9 cellular contexts compared by ENCODE assay signal in genomic region chr12:111437816-111438454, GRCh38. TPM values are rescaled to one million over a fixed set of nuclear protein-coding genes. Genes with fewer than 3 reads are reported as not detected.
DNase-seq lines count a peak whose midpoint lies in the region; ATAC-seq lines count a peak whose summit lies in the region.
"Had no signal": no experiment of that assay in that cellular context is flagged by ENCODE, and none has a peak within 500 bp of the region (broad histone marks: within the 10 kb centered on the region; RNA-seq: fewer than 3 reads in every experiment).

No MANE protein-coding gene starts in this region.

- peaks cover 83% of the 10 kb centered on the region for H3K79me2 ChIP-seq in Karpas-422 (ENCODE audit: low read length)

- no peaks in the 10 kb centered on the region for H3K9me2 ChIP-seq in Karpas-422 (replicated peaks; ENCODE audit: insufficient read depth, low read length)

- H3K4me3 ChIP-seq in skeletal muscle tissue (ENCODE audit: low read length in 3 of 3) (no peak overlapping the region), Karpas-422 (ENCODE audit: low read length) (no peak overlapping the region)
- H3K4me3 ChIP-seq: pancreas had no signal

- H3K27me3 ChIP-seq in skeletal muscle tissue (ENCODE audit: control insufficient read depth in 3 of 3, insufficient read depth in 3 of 3, low read length in 3 of 3): no peaks in the 10 kb centered on the region
- H3K27me3 ChIP-seq in Karpas-422 (ENCODE audit: low read length): no peaks in the 10 kb centered on the region
- H3K27me3 ChIP-seq: pancreas had no signal

- H3K4me2 ChIP-seq in Karpas-422 (ENCODE audit: low read depth, low read length, poor library complexity, severe bottlenecking): no peak overlapping the region

- H2AFZ ChIP-seq in Karpas-422 (ENCODE audit: low read length): no peak overlapping the region

- no peaks in the 10 kb centered on the region for H4K20me1 ChIP-seq in Karpas-422 (ENCODE audit: insufficient read depth, low read depth, low read length)

- H3K27ac ChIP-seq in skeletal muscle tissue (ENCODE audit: low read depth, low read length) (peak overlapping the region; percentile 8), Karpas-422 (ENCODE audit: low read length) (no peak overlapping the region)
- H3K27ac ChIP-seq: pancreas had no signal

- ATAC-seq in HG03342 (IDR thresholded peaks at IDR 0.05; ENCODE audit: unreplicated experiment): no peak

- no peaks in the 10 kb centered on the region for H3K9me3 ChIP-seq in skeletal muscle tissue (ENCODE audit: control insufficient read depth in 3 of 3, low read length in 3 of 3)
- no peaks in the 10 kb centered on the region for H3K9me3 ChIP-seq in Karpas-422 (ENCODE audit: low read length)
- H3K9me3 ChIP-seq: pancreas had no signal

- H3K36me3 ChIP-seq in skeletal muscle tissue (ENCODE audit: control insufficient read depth in 3 of 3, insufficient read depth in 3 of 3, low read length in 3 of 3) (peaks cover 8 to 12% (median 11%) of the 10 kb centered on the region in 3 donors), Karpas-422 (ENCODE audit: insufficient read depth, low read length) (no peaks in the 10 kb centered on the region)
- H3K36me3 ChIP-seq: pancreas had no signal

- peak overlapping the region in 1 of 3 donors; percentile 8 for H3K9ac ChIP-seq in skeletal muscle tissue (ENCODE audit: low read depth in 1 of 3, low read length in 3 of 3)
- H3K9ac ChIP-seq in Karpas-422 (ENCODE audit: low read length): no peak overlapping the region

- peaks cover 51 to 73% (median 59%) of the 10 kb centered on the region in 3 donors for H3K4me1 ChIP-seq in skeletal muscle tissue (ENCODE audit: control insufficient read depth in 3 of 3, insufficient read depth in 3 of 3, low read length in 3 of 3)
- peaks cover 23% of the 10 kb centered on the region for H3K4me1 ChIP-seq in Karpas-422 (ENCODE audit: low read length)

- DNase-seq in HK-2 (ENCODE audit: unreplicated experiment): peak; percentile 65
- DNase-seq in T1000 (lab: John Stamatoyannopoulos, UW): peak; percentile 53
- peak; percentile 53 for DNase-seq in fibroblast of the conjunctiva (ENCODE audit: low read depth)
- DNase-seq in Karpas-422: no peak
- no peak for DNase-seq in NCI-H748 treated with DMSO at 0.1 percent for 48 hours (lab: John Stamatoyannopoulos, UW)
- DNase-seq in GM19240 (ENCODE audit: insufficient read length, low spot score): no peak

RNA-seq across cellular contexts. Expression of gene SH2B3, which starts 32.2 kb away (rescaled TPM):
- total RNA-seq in skeletal muscle tissue: 7.8 TPM
- total RNA-seq in Karpas-422 (2014; rRNA removed; shearing (Covaris generic); ENCODE audit: low replicate concordance): 16.7 and 20.8 TPM in 2 replicates

Comparison
In these comparisons a context has a peak if more than half of its experiments do, and no peak if none do; other contexts are left out.
1. DNase-seq: peak in HK-2 (single experiment), T1000 (single experiment) and fibroblast of the conjunctiva (single experiment); none in Karpas-422 (single experiment), NCI-H748 treated with DMSO at 0.1 percent for 48 hours (single experiment) and GM19240 (single experiment).